1 cellular context compared by ENCODE assay signal in the genomic region with DNA sequence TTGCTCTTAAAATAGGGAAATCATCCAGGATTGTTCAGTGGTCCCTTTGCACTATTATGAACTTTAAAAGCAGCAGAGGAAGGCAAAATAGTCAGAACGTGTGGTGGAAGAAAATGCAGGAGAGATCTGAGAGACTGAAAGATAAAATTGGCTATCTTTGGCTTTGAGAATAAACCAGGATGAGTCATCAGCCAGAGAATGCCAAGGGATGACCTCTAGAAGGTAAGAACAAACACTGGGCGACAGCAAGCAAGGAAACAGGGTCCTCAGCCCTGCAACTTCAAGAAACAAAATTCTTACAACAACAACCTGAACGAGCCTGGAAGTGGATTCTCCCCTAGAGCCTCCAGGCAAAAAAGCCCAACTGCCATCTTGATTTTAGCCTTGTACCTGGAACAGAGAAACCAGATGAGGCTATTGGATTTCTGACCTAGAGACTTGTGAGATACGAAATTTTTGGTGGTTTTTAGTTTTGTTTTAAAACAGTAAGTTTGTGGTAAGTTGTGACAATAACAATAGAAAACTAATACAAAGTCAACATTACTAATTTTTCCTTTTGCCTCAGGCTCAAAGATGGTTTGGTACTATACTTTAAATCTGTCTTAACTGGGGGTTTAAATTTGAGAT.
TF ChIP-seq lines count a peak whose summit lies in the region.

No MANE protein-coding gene starts in this region.

TF ChIP-seq in WTC11, 78 proteins besides CTCF, POLR2A, EP300 and RAD21 (continued from another document):
- TF ChIP-seq, protein P1, sequence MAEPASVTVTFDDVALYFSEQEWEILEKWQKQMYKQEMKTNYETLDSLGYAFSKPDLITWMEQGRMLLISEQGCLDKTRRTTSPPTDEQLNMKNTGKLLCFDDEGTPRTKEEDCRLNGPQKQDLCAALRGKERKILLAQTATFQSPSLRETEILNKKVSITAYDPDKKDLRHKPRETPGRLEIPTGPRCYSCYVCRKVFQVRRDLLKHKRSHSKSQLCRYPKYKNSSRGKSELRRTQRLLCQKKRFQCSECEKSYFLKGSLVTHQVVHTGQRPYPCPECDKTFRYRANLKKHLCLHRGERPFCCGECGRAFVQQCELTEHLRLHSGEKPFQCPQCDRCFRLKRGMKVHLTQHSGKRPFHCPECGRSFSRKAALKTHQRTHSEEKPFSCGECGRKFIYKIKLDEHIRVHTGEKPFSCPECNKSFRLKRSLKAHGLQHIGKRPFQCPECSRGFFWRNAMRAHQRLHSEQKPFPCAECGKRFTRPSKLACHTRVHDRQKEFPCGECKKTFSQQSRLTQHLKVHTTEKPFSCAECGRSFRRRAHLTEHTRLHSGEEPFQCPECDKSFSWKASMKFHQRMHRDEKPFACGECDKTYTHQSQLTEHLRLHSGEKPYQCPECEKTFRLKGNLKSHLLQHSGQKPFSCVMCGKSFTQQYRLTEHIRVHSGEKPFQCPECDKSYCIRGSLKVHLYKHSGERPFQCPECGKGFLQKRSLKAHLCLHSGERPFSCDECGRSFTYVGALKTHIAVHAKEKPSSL (CRISPR knock-in tag; conservative IDR thresholded peaks at IDR 0.05): no peak
- TF ChIP-seq RORB (CRISPR knock-in tag; IDR thresholded peaks at IDR 0.05): no peak
TF ChIP-seq in WTC11: peak in this region for 0.
